Comparison of ENCODE assay signal across 8 cellular contexts in the genomic region with DNA sequence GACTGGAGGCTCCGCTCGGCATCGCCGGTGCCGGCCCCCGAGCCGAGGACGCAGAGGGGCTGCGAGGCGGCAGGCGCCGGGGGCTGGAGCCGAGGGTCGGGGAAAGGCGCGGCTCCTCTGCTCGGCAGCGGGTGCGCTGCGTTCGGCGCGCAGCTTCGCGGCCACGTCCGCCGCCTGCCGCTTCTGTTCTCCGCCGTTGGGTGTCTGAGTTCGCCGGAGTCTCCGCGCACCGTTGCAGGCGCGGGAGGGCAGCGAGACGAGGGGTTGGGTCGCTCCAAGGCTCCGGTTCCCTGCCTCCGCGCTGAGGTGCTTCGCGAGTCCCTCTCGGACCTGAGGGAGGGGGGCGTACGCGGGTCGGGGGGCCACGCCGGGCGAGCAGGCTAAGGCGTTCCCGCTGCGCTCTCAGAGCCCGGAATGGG. TPM values are rescaled to one million over a fixed set of nuclear protein-coding genes. Genes with fewer than 3 reads are reported as not detected.
A peak's percentile ranks its signal among the peaks of the same experiment; 100 is the strongest.
DNase-seq lines count a peak whose midpoint lies in the region; ATAC-seq and TF ChIP-seq lines count a peak whose summit lies in the region.

No MANE protein-coding gene starts in this region.

- TF ChIP-seq CTCF in AG04449 (IDR thresholded peaks at IDR 0.05; ENCODE audit: insufficient read depth, low read length, missing control alignments) (no peak), fibroblast of pulmonary artery (IDR thresholded peaks at IDR 0.05; ENCODE audit: low read length, missing control alignments) (no peak)

- peak overlapping the region; percentile 95 for H3K4me2 ChIP-seq in neuronal stem cell (ENCODE audit: insufficient read depth, low read length, poor library complexity, severe bottlenecking)

- H3K4me3 ChIP-seq in AG04449 (ENCODE audit: low read depth, low read length) = peak overlapping the region; percentile 77
- H3K4me3 ChIP-seq in HUES48 (ENCODE audit: low read depth, low read length) = peak overlapping the region; percentile 68
- peak overlapping the region; percentile 73 for H3K4me3 ChIP-seq in fibroblast of pulmonary artery (replicated peaks; ENCODE audit: low read depth, low read length)
- H3K4me3 ChIP-seq in neuronal stem cell (ENCODE audit: low read length in 2 of 2) = peak overlapping the region; percentile 92 to 95

- peak overlapping the region; percentile 99 for H2BK120ac ChIP-seq in neuronal stem cell (ENCODE audit: low read depth, low read length)

- H3K9ac ChIP-seq in HUES48 (ENCODE audit: low read depth, low read length) = no peak overlapping the region
- peak overlapping the region; percentile 98 for H3K9ac ChIP-seq in neuronal stem cell (ENCODE audit: low read depth, low read length, poor library complexity)

- H2BK15ac ChIP-seq in neuronal stem cell (ENCODE audit: low read length) = peak overlapping the region; percentile 60

- peak overlapping the region; percentile 94 for H3K4ac ChIP-seq in neuronal stem cell (ENCODE audit: low read length)

- H3K9me3 ChIP-seq in HUES48 (ENCODE audit: control insufficient read depth, insufficient read depth, low read length) (no peaks in the 10 kb centered on the region), neuronal stem cell (replicated peaks in 1 of 2; ENCODE audit: control insufficient read depth in 2 of 2, insufficient read depth in 1 of 2, low read depth in 1 of 2, low read length in 2 of 2) (no peaks in the 10 kb centered on the region)

- ATAC-seq in GM21717 (IDR thresholded peaks at IDR 0.05; ENCODE audit: unreplicated experiment) = no peak
- ATAC-seq in GM18870 (IDR thresholded peaks at IDR 0.05; ENCODE audit: unreplicated experiment) = no peak
- no peak for ATAC-seq in GM18873 (IDR thresholded peaks at IDR 0.05; ENCODE audit: low FRiP score, unreplicated experiment)

- H3K27ac ChIP-seq in HUES48 (ENCODE audit: low read depth, low read length) (no peak overlapping the region), neuronal stem cell (replicated peaks; ENCODE audit: low read length) (peak overlapping the region; percentile 85)

- WGBS in neuronal stem cell (ENCODE audit: extremely low coverage in 2 of 2, insufficient read length in 2 of 2, insufficient replicate concordance in 1 of 2), 2 donors = no CpG with 5 or more reads among the region's 58 CpGs

- H3K4me1 ChIP-seq in HUES48 (ENCODE audit: control insufficient read depth, insufficient read depth, low read length) (peaks cover 28% of the 10 kb centered on the region), neuronal stem cell (ENCODE audit: control insufficient read depth in 2 of 2, insufficient read depth in 1 of 2, low read depth in 1 of 2, low read length in 2 of 2) (peaks cover 34 to 40% of the 10 kb centered on the region in 2 donors)

- CTCF ChIA-PET in AG04449 (lab: Yijun Ruan, JAX) = interaction anchor here (1.0 to 1.4 kb wide), 3 partner anchors 396 to 1044 kb away, joined by 3 to 9 read pairs (median 3); no protein-coding TSS in a partner anchor

- peak overlapping the region; percentile 97 for H2BK5ac ChIP-seq in neuronal stem cell (ENCODE audit: low read length)

- POLR2A ChIA-PET in AG04449 (lab: Yijun Ruan, JAX) = no interaction called here

- peaks cover 82% of the 10 kb centered on the region for H3K27me3 ChIP-seq in HUES48 (ENCODE audit: control insufficient read depth, insufficient read depth, low read length)
- no peaks in the 10 kb centered on the region for H3K27me3 ChIP-seq in neuronal stem cell (ENCODE audit: control insufficient read depth in 3 of 3, insufficient read depth in 3 of 3, low read depth in 1 of 3, low read length in 3 of 3)

- peak overlapping the region; percentile 96 for H3K23ac ChIP-seq in neuronal stem cell (ENCODE audit: low read depth, low read length, poor library complexity)

- H4K8ac ChIP-seq in neuronal stem cell (ENCODE audit: low read depth, low read length) = no peak overlapping the region

- peak overlapping the region; percentile 87 for H2BK12ac ChIP-seq in neuronal stem cell (ENCODE audit: low read length)

- peak overlapping the region; percentile 100 for H3K18ac ChIP-seq in neuronal stem cell (ENCODE audit: low read length)

- peaks cover 25% of the 10 kb centered on the region for H3K79me1 ChIP-seq in neuronal stem cell (ENCODE audit: low read depth, low read length)

- DNase-seq in AG04449 (ENCODE audit: low read depth, low spot score) = no peak
- peak; percentile 1 for DNase-seq in activated T-cell treated with anti-CD3 and anti-CD28 coated beads for 4 hours
- DNase-seq in fibroblast of pulmonary artery (ENCODE audit: low read depth) = peak; percentile 48
- DNase-seq in neuronal stem cell (ENCODE audit: low spot score) = peak; percentile 57

- H4K91ac ChIP-seq in neuronal stem cell (ENCODE audit: low read depth, low read length, poor library complexity) = peak overlapping the region; percentile 99

- peak overlapping the region; percentile 72 for H3K14ac ChIP-seq in neuronal stem cell (ENCODE audit: low read length)

- H3K36me3 ChIP-seq in HUES48 (ENCODE audit: control insufficient read depth, insufficient read depth, low read length) (no peaks in the 10 kb centered on the region), neuronal stem cell (replicated peaks in 1 of 2; ENCODE audit: control insufficient read depth in 2 of 2, insufficient read depth in 2 of 2, low read length in 2 of 2) (peaks cover 6 to 40% of the 10 kb centered on the region in 2 donors)

- peak overlapping the region; percentile 100 for H2AK5ac ChIP-seq in neuronal stem cell (ENCODE audit: low read depth, low read length)

- peak overlapping the region; percentile 88 for H2AFZ ChIP-seq in neuronal stem cell (ENCODE audit: low read length)

RNA-seq across cellular contexts. Expression of gene MN1, which starts 0.3 kb away (rescaled TPM):
- 18.7 TPM for polyA plus RNA-seq in neuronal stem cell (2013, experiment 1 of 2)
- 21.3 TPM for polyA plus RNA-seq in neuronal stem cell (2013, experiment 2 of 2)
